ENCODE assay signal across 13 cellular contexts in genomic region chr18:48780151-48781001, GRCh38.
DNase-seq lines count a peak whose midpoint lies in the region; ATAC-seq, FAIRE-seq and TF ChIP-seq lines count a peak whose summit lies in the region.
"Had no signal": no experiment of that assay in that cellular context is flagged by ENCODE, and none has a peak within 500 bp of the region (broad histone marks: within the 10 kb centered on the region; RNA-seq: fewer than 3 reads in every experiment).

No MANE protein-coding gene starts in this region.

- WGBS in HepG2 (ENCODE audit: low lambda C conversion rate), result 43% methylated on average over 11 of the region's 19 CpGs

- H3K4me2 ChIP-seq in GM23338 (no peak overlapping the region), HepG2 (ENCODE audit: low read depth, low read length) (peak overlapping the region; percentile 91)

- no peak overlapping the region for H3K27ac ChIP-seq in GM23338 (ENCODE audit: low read depth)
- peak overlapping the region; percentile 98 for H3K27ac ChIP-seq in HepG2 (ENCODE audit: extremely low read length, insufficient read depth, low read length)
- H3K27ac ChIP-seq: neutrophil had no signal

- H3K36me3 Mint-ChIP-seq in GM23338 (ENCODE audit: low read depth) (no peaks in the 10 kb centered on the region; the same call in 2 of the 3 replicates), chondrocyte (ENCODE audit: low read depth) (peaks cover 18% of the 10 kb centered on the region)
- peaks cover 2 to 3% of the 10 kb centered on the region in 2 donors for H3K36me3 Mint-ChIP-seq in stimulated activated naive B cell treated with anti-CD40 and anti-IgM and Interleukin-4, amounts not matched to agents 10 μg/mL and 1 μg/mL and 100 μg/mL, for 72 hours
- H3K36me3 Mint-ChIP-seq in activated naive CD8-positive, alpha-beta T cell treated with anti-CD3 and anti-CD28 coated beads, Interleukin-2, amount 50 U/mL, for 24 hours (ENCODE audit: low read depth), result no peaks in the 10 kb centered on the region

- TF ChIP-seq RAD21 in HepG2 (CRISPR knock-in tag; IDR thresholded peaks at IDR 0.05), result no peak

- H4K20me1 ChIP-seq in GM23338 (replicated peaks; ENCODE audit: insufficient read depth) (no peaks in the 10 kb centered on the region; the same call in none of the 2 replicates), HepG2 (ENCODE audit: insufficient read depth, low read length) (no peaks in the 10 kb centered on the region; the same call in 1 of the 2 replicates)

- H3K9me3 ChIP-seq in HepG2 (ENCODE audit: low read length), result no peaks in the 10 kb centered on the region
- H3K9me3 ChIP-seq: neutrophil had no signal

- H3K4me1 Mint-ChIP-seq in GM23338, result peaks cover 20% of the 10 kb centered on the region; the same call in 2 of the 3 replicates
- peaks cover 88% of the 10 kb centered on the region for H3K4me1 Mint-ChIP-seq in chondrocyte (ENCODE audit: low read depth)
- H3K4me1 Mint-ChIP-seq in stimulated activated naive B cell treated with anti-CD40 and anti-IgM and Interleukin-4, amounts not matched to agents 10 μg/mL and 1 μg/mL and 100 μg/mL, for 72 hours, result peaks cover 66 to 89% of the 10 kb centered on the region in 2 donors
- H3K4me1 Mint-ChIP-seq in activated naive CD8-positive, alpha-beta T cell treated with anti-CD3 and anti-CD28 coated beads, Interleukin-2, amount 50 U/mL, for 24 hours, result peaks cover 37% of the 10 kb centered on the region

- FAIRE-seq in HepG2 (lab: Jason Lieb, UNC), result no peak

- H3K27me3 Mint-ChIP-seq in GM23338 (ENCODE audit: insufficient read depth, low read depth, poor library complexity) (peaks cover 9% of the 10 kb centered on the region), chondrocyte (ENCODE audit: low read depth) (no peaks in the 10 kb centered on the region)
- H3K27me3 Mint-ChIP-seq in stimulated activated naive B cell treated with anti-CD40 and anti-IgM and Interleukin-4, amounts not matched to agents 10 μg/mL and 1 μg/mL and 100 μg/mL, for 72 hours, result no peaks in the 10 kb centered on the region
- H3K27me3 Mint-ChIP-seq in activated naive CD8-positive, alpha-beta T cell treated with anti-CD3 and anti-CD28 coated beads, Interleukin-2, amount 50 U/mL, for 24 hours, result no peaks in the 10 kb centered on the region

- in situ Hi-C loops in HepG2 (cut with HindIII; ENCODE audit: extremely low pct_ligation_motif_present, low pct_unique_long_range_greater_than_20kb), result loop anchor here (5.0 kb wide), 2 partner anchors 87 to 117 kb away; no protein-coding TSS in a partner anchor
- in situ Hi-C loops in GM13977 (cut with MboI; ENCODE audit: low pct_unique_long_range_greater_than_20kb, low sequenced_read_pairs, unreplicated experiment), result no loop called here

- no TSS peak for BruUV-seq in HepG2 (replicated peaks; lab: Mats Ljungman, UMichigan)

- POLR2A ChIA-PET in HepG2 (lab: Yijun Ruan, JAX), result interaction anchor here (0.7 to 1.4 kb wide), 6 partner anchors 21 to 167 kb away, joined by 3 to 7 read pairs (median 4); no protein-coding TSS in a partner anchor

- CTCF ChIA-PET in HepG2 (lab: Yijun Ruan, JAX; ENCODE audit: low intra/inter-chr PET ratio, low total read pairs), result no interaction called here

- H3K4me3 Mint-ChIP-seq in GM23338 (no peak overlapping the region), chondrocyte (ENCODE audit: unreplicated experiment) (peak overlapping the region; percentile 58)
- peak overlapping the region; percentile 76 to 83 for H3K4me3 Mint-ChIP-seq in stimulated activated naive B cell treated with anti-CD40 and anti-IgM and Interleukin-4, amounts not matched to agents 10 μg/mL and 1 μg/mL and 100 μg/mL, for 72 hours
- no peak overlapping the region for H3K4me3 Mint-ChIP-seq in activated naive CD8-positive, alpha-beta T cell treated with anti-CD3 and anti-CD28 coated beads, Interleukin-2, amount 50 U/mL, for 24 hours

- no peak for ATAC-seq in GM23338
- ATAC-seq in HepG2, result peak; percentile 23
- ATAC-seq in stimulated activated naive B cell treated with anti-CD40 and anti-IgM and Interleukin-4, amounts not matched to agents 10 μg/mL and 1 μg/mL and 100 μg/mL, for 72 hours (replicated peaks), result no peak
- no peak for ATAC-seq in activated naive CD8-positive, alpha-beta T cell treated with anti-CD3 and anti-CD28 coated beads, Interleukin-2, amount 50 U/mL, for 24 hours

- no peak for TF ChIP-seq POLR2A in HepG2 (IDR thresholded peaks at IDR 0.05; ENCODE audit: insufficient read depth in 1 of 2, low read depth in 2 of 2, low read length in 2 of 2)

- no peak for DNase-seq in GM23338 (ENCODE audit: low spot score)
- DNase-seq in chondrocyte (ENCODE audit: low spot score), result no peak
- no peak for DNase-seq in HepG2 (ENCODE audit: low spot score)
- no peak for DNase-seq in stimulated activated naive B cell treated with anti-CD40 and anti-IgM and Interleukin-4, amounts not matched to agents 10 μg/mL and 1 μg/mL and 100 μg/mL, for 72 hours
- DNase-seq in NCI-H82 treated with DMSO at 0.1 percent for 48 hours (lab: John Stamatoyannopoulos, UW; ENCODE audit: unreplicated experiment), result no peak
- DNase-seq in H7, result no peak
- DNase-seq in activated naive CD8-positive, alpha-beta T cell treated with anti-CD3 and anti-CD28 coated beads, Interleukin-2, amount 50 U/mL, for 24 hours, result no peak
- no peak for DNase-seq in GM13977 (ENCODE audit: low spot score)
- DNase-seq: activated naive CD4-positive, alpha-beta T cell; Calu3; NCI-H748 treated with DMSO at 0.1 percent for 48 hours; T-helper 2 cell had no signal

- intact Hi-C loops in HepG2 (cut with micrococcal nuclease; ENCODE audit: unreplicated experiment), result loop anchor here (1.0 to 10.0 kb wide), 4 partner anchors 106 to 262 kb away; no protein-coding TSS in a partner anchor

- H2AFZ ChIP-seq in GM23338 (no peak overlapping the region), HepG2 (ENCODE audit: low read length) (no peak overlapping the region)

- H3F3A ChIP-seq in GM23338 (replicated peaks; ENCODE audit: low read depth), result no peaks in the 10 kb centered on the region

- no peaks in the 10 kb centered on the region for H3K9me2 ChIP-seq in GM23338 (ENCODE audit: insufficient read depth)

- no peaks in the 10 kb centered on the region for H3K27me3 ChIP-seq in GM23338 (ENCODE audit: insufficient read depth)
- H3K27me3 ChIP-seq in HepG2 (ENCODE audit: control insufficient read depth in 1 of 2, insufficient read depth in 2 of 2, low read length in 2 of 2), result no peaks in the 10 kb centered on the region
- H3K27me3 ChIP-seq in H7 (ENCODE audit: control insufficient read depth, insufficient read depth, low read length), result no peaks in the 10 kb centered on the region

- H3K27ac Mint-ChIP-seq in GM23338 (peak overlapping the region; percentile 24), chondrocyte (ENCODE audit: unreplicated experiment) (peak overlapping the region; percentile 96)
- peak overlapping the region; percentile 98 for H3K27ac Mint-ChIP-seq in stimulated activated naive B cell treated with anti-CD40 and anti-IgM and Interleukin-4, amounts not matched to agents 10 μg/mL and 1 μg/mL and 100 μg/mL, for 72 hours
- no peak overlapping the region for H3K27ac Mint-ChIP-seq in activated naive CD8-positive, alpha-beta T cell treated with anti-CD3 and anti-CD28 coated beads, Interleukin-2, amount 50 U/mL, for 24 hours

- TF ChIP-seq CTCF in GM23338 (conservative IDR thresholded peaks at IDR 0.05; ENCODE audit: low read depth in 2 of 2), result no peak
- no peak for TF ChIP-seq CTCF in chondrocyte (IDR thresholded peaks at IDR 0.05)
- no peak for TF ChIP-seq CTCF in HepG2 (CRISPR knock-in tag; IDR thresholded peaks at IDR 0.05)
- TF ChIP-seq CTCF in GM13977 (IDR thresholded peaks at IDR 0.05; ENCODE audit: extremely low read depth, insufficient read depth, missing control alignments), result no peak

- H3K79me2 ChIP-seq in GM23338 (replicated peaks; ENCODE audit: insufficient read depth), result no peaks in the 10 kb centered on the region
- H3K79me2 ChIP-seq in HepG2 (ENCODE audit: insufficient read depth, low read length), result no peaks in the 10 kb centered on the region

- no peaks in the 10 kb centered on the region for H3K4me1 ChIP-seq in GM23338 (ENCODE audit: insufficient read depth)
- peaks cover 55% of the 10 kb centered on the region for H3K4me1 ChIP-seq in HepG2 (ENCODE audit: insufficient read depth, low read length)

- TF ChIP-seq EP300 in HepG2 (IDR thresholded peaks at IDR 0.05; ENCODE audit: low read depth in 2 of 2, low read length in 2 of 2), result no peak
- TF ChIP-seq EP300 in HepG2 (CRISPR knock-in tag; IDR thresholded peaks at IDR 0.05; ENCODE audit: borderline replicate concordance), result no peak

- H3K36me3 ChIP-seq in GM23338 (ENCODE audit: insufficient read depth) (no peaks in the 10 kb centered on the region), HepG2 (replicated peaks in 1 of 2; ENCODE audit: control insufficient read depth in 1 of 2, insufficient read depth in 2 of 2, low read length in 2 of 2) (peaks cover 0 to 11% of the 10 kb centered on the region in 2 experiments; a peak in 3 of 5 replicates), H7 (replicated peaks; ENCODE audit: control insufficient read depth, insufficient read depth, low read length) (no peaks in the 10 kb centered on the region)
- H3K36me3 ChIP-seq: neutrophil had no signal

- no peak overlapping the region for H3K4me3 ChIP-seq in GM23338
- peak overlapping the region; percentile 45 to 71 (median 46) for H3K4me3 ChIP-seq in HepG2 (replicated peaks in 1 of 3; ENCODE audit: insufficient read depth in 1 of 3, low read depth in 2 of 3, low read length in 3 of 3)
- H3K4me3 ChIP-seq in H7 (ENCODE audit: insufficient read depth, low read depth, low read length), result no peak overlapping the region

- H3K9me3 Mint-ChIP-seq in GM23338, result no peaks in the 10 kb centered on the region
- H3K9me3 Mint-ChIP-seq in chondrocyte (ENCODE audit: low read depth), result no peaks in the 10 kb centered on the region
- H3K9me3 Mint-ChIP-seq in stimulated activated naive B cell treated with anti-CD40 and anti-IgM and Interleukin-4, amounts not matched to agents 10 μg/mL and 1 μg/mL and 100 μg/mL, for 72 hours, result no peaks in the 10 kb centered on the region
- no peaks in the 10 kb centered on the region for H3K9me3 Mint-ChIP-seq in activated naive CD8-positive, alpha-beta T cell treated with anti-CD3 and anti-CD28 coated beads, Interleukin-2, amount 50 U/mL, for 24 hours

- H3K9ac ChIP-seq in HepG2 (ENCODE audit: insufficient read depth, low read depth, low read length), result peak overlapping the region; percentile 78

TF ChIP-seq in GM23338, 12 proteins besides CTCF, POLR2A, EP300 and RAD21 (continues in another document):
- TF ChIP-seq EZH2phosphoT487 (IDR thresholded peaks at IDR 0.05; ENCODE audit: unreplicated experiment) (no peak), CREB1 (CRISPR knock-in tag; IDR thresholded peaks at IDR 0.05; ENCODE audit: low read depth) (no peak), STAT1 (IDR thresholded peaks at IDR 0.05; ENCODE audit: unreplicated experiment) (no peak), EZH2 (IDR thresholded peaks at IDR 0.05; ENCODE audit: low read depth, unreplicated experiment) (no peak), ZNF114 (CRISPR knock-in tag; IDR thresholded peaks at IDR 0.05) (no peak)

TF ChIP-seq in HepG2, 621 proteins besides CTCF, POLR2A, EP300 and RAD21 (continues in another document):
- TF ChIP-seq NKX3-1 (CRISPR knock-in tag; IDR thresholded peaks at IDR 0.05), result no peak
- TF ChIP-seq ZNF282 (IDR thresholded peaks at IDR 0.05; ENCODE audit: partially characterized antibody), result no peak
- no peak for TF ChIP-seq ZNF709 (CRISPR knock-in tag; IDR thresholded peaks at IDR 0.05)

Comparison
In these comparisons a context has a peak if more than half of its experiments do, and no peak if none do; other contexts are left out.
1. H3K4me3 ChIP-seq: peak in HepG2 (3 of 3); none in GM23338 (single experiment) and H7 (single experiment).
2. H3K4me3 Mint-ChIP-seq: peak in chondrocyte (single experiment) and stimulated activated naive B cell treated with anti-CD40 and anti-IgM and Interleukin-4, amounts not matched to agents 10 μg/mL and 1 μg/mL and 100 μg/mL, for 72 hours (2 of 2); none in GM23338 (single experiment) and activated naive CD8-positive, alpha-beta T cell treated with anti-CD3 and anti-CD28 coated beads, Interleukin-2, amount 50 U/mL, for 24 hours (single experiment).